In genomic region chr3:36298188-36298587, GRCh38 we compare ENCODE assay signal across 6 cellular contexts.
"Had no signal": no experiment of that assay in that cellular context is flagged by ENCODE, and none has a peak within 500 bp of the region (broad histone marks: within the 10 kb centered on the region; RNA-seq: fewer than 3 reads in every experiment).

No MANE protein-coding gene starts in this region.

- H3K9me3 ChIP-seq: HAP-1 had no signal

- H3K4me3 ChIP-seq: GM23248, HAP-1 had no signal

- ATAC-seq: HCT116 had no signal

- H3K27ac ChIP-seq: GM23248 had no signal

- DNase-seq: GM23248, GOT3, H7, IMR-90 had no signal

- H3K9ac ChIP-seq: GM23248 had no signal

- H3K4me1 ChIP-seq: HAP-1 had no signal

- H3K36me3 ChIP-seq: HAP-1 had no signal

- H2AFZ ChIP-seq: GM23248 had no signal
